Comparison of ENCODE assay signal across 33 cellular contexts in the genomic region with DNA sequence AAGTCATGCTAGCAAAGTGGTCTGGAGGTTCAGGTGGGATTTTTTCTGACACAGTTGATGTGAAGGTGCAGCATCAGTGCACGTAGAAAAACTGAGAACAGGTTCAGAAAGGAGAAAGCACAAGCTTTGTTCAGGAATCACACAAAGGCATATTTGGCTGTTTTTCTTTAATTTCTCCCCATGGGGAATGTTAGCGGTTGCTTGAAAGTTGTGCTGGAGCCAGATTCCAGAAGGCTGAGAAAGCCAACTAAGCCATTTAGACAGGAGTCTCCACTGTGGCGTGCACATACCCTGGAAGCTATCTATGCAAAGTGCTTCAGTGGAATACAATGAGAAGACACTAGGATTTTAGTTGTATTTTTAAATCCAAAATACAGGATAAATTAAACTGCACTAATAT.
"Had no signal": no experiment of that assay in that cellular context is flagged by ENCODE, and none has a peak within 500 bp of the region (broad histone marks: within the 10 kb centered on the region; RNA-seq: fewer than 3 reads in every experiment).

No MANE protein-coding gene starts in this region.

- H3K36me3 ChIP-seq: adrenal gland, breast epithelium, cardiac muscle cell, esophagus squamous epithelium, gastroesophageal sphincter, heart right ventricle, WERI-Rb-1 had no signal

- H3K27ac ChIP-seq: adrenal gland, breast epithelium, cardiac muscle cell, epithelial cell of prostate, esophagus squamous epithelium, gastroesophageal sphincter, heart right ventricle, WERI-Rb-1 had no signal

- H3K9me3 ChIP-seq: breast epithelium, esophagus squamous epithelium, gastroesophageal sphincter had no signal

- H3K4me1 ChIP-seq: adrenal gland, breast epithelium, esophagus squamous epithelium, gastroesophageal sphincter, heart right ventricle had no signal

- H3K4me3 ChIP-seq: adrenal gland, breast epithelium, cardiac muscle cell, esophagus squamous epithelium, gastroesophageal sphincter, heart right ventricle had no signal

- FAIRE-seq: colon, endometrium, endothelial cell of umbilical vein had no signal

- DNase-seq: activated B cell treated with CpG ODN at 0.5 μM for 24 hours; activated CD4-positive, alpha-beta T cell treated with anti-CD3 and anti-CD28 coated beads for 48 hours; activated CD4-positive, alpha-beta T cell treated with anti-CD3 and anti-CD28 coated beads, Interleukin-2, amount 50 U/mL, for 1 hour; activated CD4-positive, alpha-beta T cell treated with anti-CD3 and anti-CD28 coated beads, Interleukin-2, amount 50 U/mL, for 48 hours; activated CD8-positive, alpha-beta memory T cell treated with anti-CD3 and anti-CD28 coated beads for 24 hours; activated CD8-positive, alpha-beta T cell treated with anti-CD3 and anti-CD28 coated beads for 36 hours; activated effector memory CD4-positive, alpha-beta T cell treated with Interleukin-2 at 50 U/mL for 16 hours; activated gamma-delta T cell treated with Interleukin-2 at 50 U/mL for 16 hours; activated naive CD4-positive, alpha-beta T cell treated with anti-CD3 and anti-CD28 coated beads, Interleukin-2, amount 50 U/mL, for 16 hours; activated naive CD4-positive, alpha-beta T cell treated with Interleukin-2 at 50 U/mL for 16 hours; activated T-cell treated with anti-CD3 and anti-CD28 coated beads, Interleukin-2, amount 50 U/mL, for 4 hours; adrenal gland; amygdala; aorta; central memory CD4-positive, alpha-beta T cell; cortex of kidney; effector CD8-positive, alpha-beta T cell; esophagus squamous epithelium; foreskin melanocyte; heart right ventricle; T-helper 1 cell; T-helper 17 cell; T1000; WERI-Rb-1 had no signal

- ATAC-seq: activated CD4-positive, CD25-positive, alpha-beta regulatory T cell treated with anti-CD3 and anti-CD28 coated beads, Interleukin-2, amount 50 U/mL, for 24 hours; activated CD8-positive, alpha-beta T cell treated with anti-CD3 and anti-CD28 coated beads for 36 hours; activated T-cell treated with anti-CD3 and anti-CD28 coated beads, Interleukin-2, amount 50 U/mL, for 4 hours; activated T-helper 17 cell treated with anti-CD3 and anti-CD28 coated beads, Interleukin-2, amount 50 U/mL, for 72 hours; gastroesophageal sphincter; heart right ventricle; T-helper 17 cell had no signal

- H3K27me3 ChIP-seq: adrenal gland, breast epithelium, cardiac muscle cell, esophagus squamous epithelium, gastroesophageal sphincter, heart right ventricle had no signal
